9 cellular contexts compared by ENCODE assay signal in genomic region chr6:142302427-142303190, GRCh38. TPM values are rescaled to one million over a fixed set of nuclear protein-coding genes. Genes with fewer than 3 reads are reported as not detected.
DNase-seq lines count a peak whose midpoint lies in the region; ATAC-seq and TF ChIP-seq lines count a peak whose summit lies in the region.
"Had no signal": no experiment of that assay in that cellular context is flagged by ENCODE, and none has a peak within 500 bp of the region (broad histone marks: within the 10 kb centered on the region; RNA-seq: fewer than 3 reads in every experiment).

No MANE protein-coding gene starts in this region.

- no peak overlapping the region for H3K18ac ChIP-seq in neuronal stem cell (ENCODE audit: low read length)

- H3K27me3 ChIP-seq in Caco-2 (replicated peaks; ENCODE audit: control insufficient read depth, insufficient read depth, low read length) (no peaks in the 10 kb centered on the region), neuronal stem cell (ENCODE audit: control insufficient read depth in 3 of 3, insufficient read depth in 3 of 3, low read depth in 1 of 3, low read length in 3 of 3) (peaks cover 0 to 14% (median 0%) of the 10 kb centered on the region in 3 experiments)

- H3K4me3 ChIP-seq in Caco-2 (ENCODE audit: low read depth, low read length), result peak overlapping the region; percentile 68
- peak overlapping the region in 1 of 2 donors; percentile 65 for H3K4me3 ChIP-seq in neuronal stem cell (ENCODE audit: low read length in 2 of 2)

- no peaks in the 10 kb centered on the region for H3K27me3 Mint-ChIP-seq in Caco-2 (ENCODE audit: insufficient read depth, unreplicated experiment)

- H3K4me3 Mint-ChIP-seq in Caco-2 (ENCODE audit: unreplicated experiment), result peak overlapping the region; percentile 92

- no peak overlapping the region for H3K4ac ChIP-seq in neuronal stem cell (ENCODE audit: low read length)

- TSS peak; percentile 39 for BruUV-seq in Caco-2 (replicated peaks; lab: Mats Ljungman, UMichigan)

- no peak overlapping the region for H3K14ac ChIP-seq in neuronal stem cell (ENCODE audit: low read length)

- POLR2A ChIA-PET in Caco-2 (lab: Charles Lee), result interaction anchor here (1.1 to 2.1 kb wide), 2 partner anchors 11 to 73 kb away, joined by 4 to 8 read pairs; no protein-coding TSS in a partner anchor

- TF ChIP-seq CTCF in Caco-2 (IDR thresholded peaks at IDR 0.05; ENCODE audit: insufficient read depth in 1 of 2, low read depth in 1 of 2, low read length in 1 of 2, severe bottlenecking in 1 of 2, unreplicated experiment in 1 of 2), result no peak

- H3K79me1 ChIP-seq in neuronal stem cell (ENCODE audit: low read depth, low read length), result no peaks in the 10 kb centered on the region

- H4K8ac ChIP-seq in neuronal stem cell (ENCODE audit: low read depth, low read length), result no peak overlapping the region

- no peak overlapping the region for H3K9ac ChIP-seq in neuronal stem cell (ENCODE audit: low read depth, low read length, poor library complexity)

- WGBS in neuronal stem cell (ENCODE audit: extremely low coverage in 2 of 2, insufficient read length in 2 of 2, insufficient replicate concordance in 1 of 2), 2 donors, result no CpG with 5 or more reads among the region's 19 CpGs

- H3K4me1 ChIP-seq in Caco-2, result peaks cover 63% of the 10 kb centered on the region
- H3K4me1 ChIP-seq in neuronal stem cell (ENCODE audit: control insufficient read depth in 2 of 2, insufficient read depth in 1 of 2, low read depth in 1 of 2, low read length in 2 of 2), result peaks cover 1 to 7% of the 10 kb centered on the region in 2 donors

- no peak overlapping the region for H2AK5ac ChIP-seq in neuronal stem cell (ENCODE audit: low read depth, low read length)

- H3K23ac ChIP-seq in neuronal stem cell (ENCODE audit: low read depth, low read length, poor library complexity), result no peak overlapping the region

- CTCF ChIA-PET in Caco-2 (lab: Charles Lee), result interaction anchor here (0.7 kb wide), 1 partner anchor 20 kb away, joined by 3 read pairs; no protein-coding TSS in a partner anchor

- peak; percentile 64 to 69 for DNase-seq in Caco-2
- DNase-seq in RKO (ENCODE audit: low spot score), result peak; percentile 45
- no peak for DNase-seq in neuronal stem cell (ENCODE audit: low spot score)
- DNase-seq in middle frontal gyrus (ENCODE audit: extremely low spot score, low spot score), result no peak
- DNase-seq in NCI-H1417 treated with DMSO at 0.1 percent for 48 hours (lab: John Stamatoyannopoulos, UW), result no peak
- DNase-seq in NCI-H1930 (lab: John Stamatoyannopoulos, UW), result no peak
- DNase-seq: occipital lobe had no signal

- intact Hi-C loops in Caco-2 (cut with micrococcal nuclease; ENCODE audit: unreplicated experiment), result loop anchor here (1.0 kb wide), 3 partner anchors 21 to 86 kb away; no protein-coding TSS in a partner anchor

- no peak overlapping the region for H2BK5ac ChIP-seq in neuronal stem cell (ENCODE audit: low read length)

- peaks cover 11% of the 10 kb centered on the region for H3K36me3 Mint-ChIP-seq in Caco-2 (ENCODE audit: insufficient read depth, unreplicated experiment)

- H3K9me3 ChIP-seq in Caco-2 (no peaks in the 10 kb centered on the region), neuronal stem cell (replicated peaks in 1 of 2; ENCODE audit: control insufficient read depth in 2 of 2, insufficient read depth in 1 of 2, low read depth in 1 of 2, low read length in 2 of 2) (no peaks in the 10 kb centered on the region)

- H3K27ac Mint-ChIP-seq in Caco-2 (ENCODE audit: unreplicated experiment), result peak overlapping the region; percentile 87

- H3K4me1 Mint-ChIP-seq in Caco-2 (ENCODE audit: low read depth, unreplicated experiment), result peaks cover 40% of the 10 kb centered on the region

- H3K9me3 Mint-ChIP-seq in Caco-2 (ENCODE audit: unreplicated experiment), result no peaks in the 10 kb centered on the region

- no peak overlapping the region for H3K4me2 ChIP-seq in neuronal stem cell (ENCODE audit: insufficient read depth, low read length, poor library complexity, severe bottlenecking)

- H4K91ac ChIP-seq in neuronal stem cell (ENCODE audit: low read depth, low read length, poor library complexity), result no peak overlapping the region

- peak overlapping the region; percentile 98 for H2AFZ ChIP-seq in neuronal stem cell (ENCODE audit: low read length)

- no peak overlapping the region for H2BK12ac ChIP-seq in neuronal stem cell (ENCODE audit: low read length)

- ATAC-seq in esophagus mucosa (peak; percentile 69), HG03039 (IDR thresholded peaks at IDR 0.05; ENCODE audit: unreplicated experiment) (no peak)

- no peak overlapping the region for H2BK120ac ChIP-seq in neuronal stem cell (ENCODE audit: low read depth, low read length)

- no peak overlapping the region for H3K27ac ChIP-seq in neuronal stem cell (replicated peaks; ENCODE audit: low read length)

- no peak overlapping the region for H2BK15ac ChIP-seq in neuronal stem cell (ENCODE audit: low read length)

- H3K36me3 ChIP-seq in Caco-2 (ENCODE audit: control insufficient read depth, insufficient read depth, low read length) (no peaks in the 10 kb centered on the region), neuronal stem cell (replicated peaks in 1 of 2; ENCODE audit: control insufficient read depth in 2 of 2, insufficient read depth in 2 of 2, low read length in 2 of 2) (no peaks in the 10 kb centered on the region)

RNA-seq across cellular contexts. Expression of gene ADGRG6, which starts 0.8 kb away (rescaled TPM):
- total RNA-seq in Caco-2 (2022) (98.0 and 98.7 TPM in 2 replicates), esophagus mucosa (14.2 TPM)
- polyA plus RNA-seq in neuronal stem cell (2013, experiment 1 of 2), result 0.47 TPM
- polyA plus RNA-seq in neuronal stem cell (2013, experiment 2 of 2), result 0.40 TPM

Comparison
In these comparisons a context has a peak if more than half of its experiments do, and no peak if none do; other contexts are left out.
1. DNase-seq: peak in Caco-2 (2 of 2) and RKO (single experiment); none in neuronal stem cell (single experiment), middle frontal gyrus (single experiment), NCI-H1417 treated with DMSO at 0.1 percent for 48 hours (single experiment) and NCI-H1930 (0 of 2).